Comparison of ENCODE assay signal across 25 cellular contexts in genomic region chr9:137373611-137373980, GRCh38. TPM values are rescaled to one million over a fixed set of nuclear protein-coding genes. Genes with fewer than 3 reads are reported as not detected.
DNase-seq lines count a peak whose midpoint lies in the region; ATAC-seq, FAIRE-seq and TF ChIP-seq lines count a peak whose summit lies in the region.
"Had no signal": no experiment of that assay in that cellular context is flagged by ENCODE, and none has a peak within 500 bp of the region (broad histone marks: within the 10 kb centered on the region; RNA-seq: fewer than 3 reads in every experiment).

No MANE protein-coding gene starts in this region.

- peaks cover 6% of the 10 kb centered on the region for H3K36me3 Mint-ChIP-seq in neural crest cell (ENCODE audit: low read depth)
- H3K36me3 Mint-ChIP-seq: activated naive CD8-positive, alpha-beta T cell treated with anti-CD3 and anti-CD28 coated beads for 36 hours had no signal

- no peak overlapping the region for H2AFZ ChIP-seq in K562 (ENCODE audit: low read depth, low read length)

- H3K4me1 ChIP-seq in left ventricle myocardium inferior (peaks cover 2% of the 10 kb centered on the region), K562 (replicated peaks in 1 of 2; ENCODE audit: control insufficient read depth in 2 of 2, insufficient read depth in 2 of 2, low read length in 2 of 2) (peaks cover 0 to 41% of the 10 kb centered on the region in 2 experiments; a peak in 2 of 5 replicates)
- H3K4me1 ChIP-seq: A549, pancreas had no signal

- peaks cover 22% of the 10 kb centered on the region for H3K4me1 Mint-ChIP-seq in neural crest cell
- H3K4me1 Mint-ChIP-seq: activated naive CD8-positive, alpha-beta T cell treated with anti-CD3 and anti-CD28 coated beads for 36 hours; B cell had no signal

- H3K4me3 Mint-ChIP-seq in neural crest cell, result peak overlapping the region; percentile 41
- H3K4me3 Mint-ChIP-seq: activated naive CD8-positive, alpha-beta T cell treated with anti-CD3 and anti-CD28 coated beads for 36 hours; B cell had no signal

- H3K27ac ChIP-seq in left ventricle myocardium inferior (replicated peaks) (no peak overlapping the region), K562 (ENCODE audit: extremely low read depth, low read depth, low read length) (no peak overlapping the region)
- H3K27ac ChIP-seq: A549, epithelial cell of prostate, pancreas, VCaP had no signal

- WGBS in K562 (ENCODE audit: insufficient coverage, low coverage, missing lambda C conversion rate), result 68% methylated on average over 16 of the region's 16 CpGs

- no TSS peak for BruUV-seq in K562 (replicated peaks; lab: Mats Ljungman, UMichigan)

- POLR2A ChIA-PET in K562 (lab: Yijun Ruan, JAX), result no interaction called here

- H3K9ac ChIP-seq in K562 (ENCODE audit: insufficient read depth in 1 of 2, low read depth in 2 of 2, low read length in 2 of 2), result no peak overlapping the region

- no peak for TF ChIP-seq POLR2A in K562 (conservative IDR thresholded peaks at IDR 0.05)

- CTCF ChIA-PET in K562 (lab: Yijun Ruan, JAX; ENCODE audit: low intra/inter-chr PET ratio), result no interaction called here

- no peaks in the 10 kb centered on the region for H3K9me1 ChIP-seq in K562 (ENCODE audit: control insufficient read depth, insufficient read depth, low read length)

- in situ Hi-C loops in K562 (cut with MboI), result no loop called here

- TF ChIP-seq EP300 in K562 (IDR thresholded peaks at IDR 0.05; ENCODE audit: low read length), result no peak

- H3K4me3 ChIP-seq in left ventricle myocardium inferior, result no peak overlapping the region
- H3K4me3 ChIP-seq in K562, result no peak overlapping the region
- H3K4me3 ChIP-seq: A549, pancreas had no signal

- H3K4me2 ChIP-seq in K562 (ENCODE audit: insufficient read depth, low read length), result no peak overlapping the region
- H3K4me2 ChIP-seq: A549 had no signal

- H3K27me3 ChIP-seq in left ventricle myocardium inferior (ENCODE audit: low read depth) (no peaks in the 10 kb centered on the region), K562 (ENCODE audit: control insufficient read depth in 2 of 2, insufficient read depth in 2 of 2, low read length in 2 of 2) (no peaks in the 10 kb centered on the region)
- H3K27me3 ChIP-seq: pancreas had no signal

- DNase-seq in cardiac septum (ENCODE audit: low spot score) (peak; percentile 75), left ventricle myocardium inferior (no peak), K562 (ENCODE audit: extremely low read depth in 1 of 4, low spot score in 3 of 4) (no peak), neural crest cell (ENCODE audit: low read depth, low spot score) (no peak), NCI-H526 treated with DMSO at 0.1 percent for 48 hours (lab: John Stamatoyannopoulos, UW) (no peak)
- DNase-seq in activated CD8-positive, alpha-beta memory T cell treated with anti-CD3 and anti-CD28 coated beads, Interleukin-2, amount 50 U/mL, for 4 hours, result no peak
- DNase-seq: activated CD4-positive, alpha-beta T cell treated with anti-CD3 and anti-CD28 coated beads, Interleukin-2, amount 50 U/mL, for 1 hour; activated CD8-positive, alpha-beta memory T cell treated with anti-CD3 and anti-CD28 coated beads, Interleukin-2, amount 50 U/mL, for 48 hours; activated naive CD8-positive, alpha-beta T cell treated with anti-CD3 and anti-CD28 coated beads for 36 hours; DMS79; H7; mesendoderm; NCI-H187 treated with DMSO at 0.1 percent for 48 hours; stimulated activated CD8-positive, alpha-beta memory T cell treated with anti-CD3 and anti-CD28 coated beads, Interleukin-4, amount 100 ng/mL, for 48 hours; trophoblast cell had no signal

- TF ChIP-seq RAD21 in K562 (CRISPR knock-in tag; conservative IDR thresholded peaks at IDR 0.05 in 1 of 2, IDR thresholded peaks at IDR 0.05 in 1 of 2), result no peak

- no peak for ATAC-seq in K562
- no peak for ATAC-seq in HG03354 (IDR thresholded peaks at IDR 0.05; ENCODE audit: poor library complexity, severe bottlenecking, unreplicated experiment)
- no peak for ATAC-seq in HG03135 (IDR thresholded peaks at IDR 0.05; ENCODE audit: unreplicated experiment)
- ATAC-seq: A549, left lobe of liver, pancreas had no signal

- no peaks in the 10 kb centered on the region for H3K27me3 Mint-ChIP-seq in neural crest cell (ENCODE audit: low read depth)
- H3K27me3 Mint-ChIP-seq: activated naive CD8-positive, alpha-beta T cell treated with anti-CD3 and anti-CD28 coated beads for 36 hours; B cell had no signal

- H3K9me3 Mint-ChIP-seq in neural crest cell, result no peaks in the 10 kb centered on the region
- H3K9me3 Mint-ChIP-seq: activated naive CD8-positive, alpha-beta T cell treated with anti-CD3 and anti-CD28 coated beads for 36 hours had no signal

- no peaks in the 10 kb centered on the region for H3K79me2 ChIP-seq in K562 (ENCODE audit: control insufficient read depth, insufficient read depth, low read length)

- TF ChIP-seq CTCF in left ventricle myocardium inferior (IDR thresholded peaks at IDR 0.05; ENCODE audit: borderline replicate concordance) (no peak), K562 (IDR thresholded peaks at IDR 0.05 in 2 of 3, conservative IDR thresholded peaks at IDR 0.05 in 1 of 3; ENCODE audit: insufficient read depth in 2 of 3, low read depth in 1 of 3, low read length in 3 of 3) (no peak), neural crest cell (conservative IDR thresholded peaks at IDR 0.05) (no peak)

- H4K20me1 ChIP-seq in K562 (replicated peaks; ENCODE audit: control insufficient read depth, insufficient read depth, low read length), result no peaks in the 10 kb centered on the region

- intact Hi-C loops in cardiac septum (cut with DNase I) (no loop called here), left ventricle myocardium inferior (cut with micrococcal nuclease) (no loop called here), K562 (cut with micrococcal nuclease) (no loop called here)

- H3K27ac Mint-ChIP-seq in neural crest cell (ENCODE audit: unreplicated experiment), result peak overlapping the region; percentile 75
- H3K27ac Mint-ChIP-seq: activated naive CD8-positive, alpha-beta T cell treated with anti-CD3 and anti-CD28 coated beads for 36 hours; activated T-helper 2 cell treated with anti-CD3 and anti-CD28 coated beads, Interferon-gamma antibody, Interleukin-2, Interleukin-4, amounts not matched to agents 10 μg/mL and 5 μg/mL and 100 μg/mL, durations not matched to agents 14 hours and 24 hours and 36 hours; B cell had no signal

- no peak for FAIRE-seq in K562 (lab: Jason Lieb, UNC)
- FAIRE-seq: A549, pancreas had no signal

- H3K9me3 ChIP-seq in left ventricle myocardium inferior (replicated peaks), result peaks cover 10% of the 10 kb centered on the region
- H3K9me3 ChIP-seq in K562 (replicated peaks; ENCODE audit: control insufficient read depth, insufficient read depth, low read depth, low read length), result peaks cover 5% of the 10 kb centered on the region
- H3K9me3 ChIP-seq: pancreas had no signal

- peaks cover 8% of the 10 kb centered on the region for H3K36me3 ChIP-seq in left ventricle myocardium inferior
- no peaks in the 10 kb centered on the region for H3K36me3 ChIP-seq in K562 (ENCODE audit: control insufficient read depth, insufficient read depth, low read length)
- H3K36me3 ChIP-seq: pancreas had no signal

TF ChIP-seq in K562, 482 proteins besides CTCF, POLR2A, EP300 and RAD21 (continues in another document):
- TF ChIP-seq SMAD2 (IDR thresholded peaks at IDR 0.05; ENCODE audit: low read depth, low read length), result no peak
- no peak for TF ChIP-seq C11orf30 (IDR thresholded peaks at IDR 0.05; ENCODE audit: low read depth)

RNA-seq across cellular contexts. Expression of gene EXD3, which starts 49.4 kb away (rescaled TPM):
- total RNA-seq in cardiac septum (11.3 TPM), left ventricle myocardium inferior (9.2 TPM), K562 (2014; rRNA removed) (6.5 and 6.7 TPM in 2 replicates), K562 (2014; rRNA removed; fragmentation: Illumina TruSeq; extraction: Trizol) (1.3 and 1.5 TPM in 2 replicates), K562 (2015; rRNA removed; fragmentation: Illumina TruSeq; extraction: Trizol) (3.3 and 3.4 TPM in 2 replicates), K562 (2021) (11.7 and 12.5 TPM in 2 replicates), neural crest cell (15.1 and 17.6 TPM in 2 replicates)
- 17.3 and 38.8 TPM in 2 replicates for total RNA-seq in K562 (2011; cell fraction: chromatin; rRNA removed; ENCODE audit: low replicate concordance)
- 26.5 and 29.7 TPM in 2 replicates for total RNA-seq in K562 (2011; cell fraction: nucleolus; rRNA removed)
- 17.2 and 17.5 TPM in 2 replicates for total RNA-seq in K562 (2011; cell fraction: nucleoplasm; rRNA removed)
- polyA plus RNA-seq in K562 (2011; rRNA removed) (3.9 and 8.0 TPM in 2 replicates), K562 (2014; fragmentation: Illumina TruSeq; extraction: Trizol) (5.6 and 8.5 TPM in 2 replicates), K562 (2014; fragmentation: Nextera tagmentation; extraction: Ambion mirVana) (under 1 TPM; 0.29 to 0.35 TPM), K562 (2014; rRNA removed) (8.6 and 10.2 TPM in 2 replicates)
- 5.1 and 8.7 TPM in 2 replicates for polyA plus RNA-seq in K562 (2011; cell fraction: cytosol; rRNA removed)
- polyA plus RNA-seq in K562 (2011; cell fraction: nucleus; rRNA removed), result 60.2 and 73.6 TPM in 2 replicates
- 7.9 and 18.3 TPM in 2 replicates for polyA plus RNA-seq in K562 (2012)
- 2.0 and 3.0 TPM in 2 replicates for polyA minus RNA-seq in K562 (2011; rRNA and poly(A)+ RNA removed)
- 2.3 and 5.6 TPM in 2 replicates for polyA minus RNA-seq in K562 (2011; cell fraction: cytosol; rRNA and poly(A)+ RNA removed)
- polyA minus RNA-seq in K562 (2011; cell fraction: nucleus; rRNA and poly(A)+ RNA removed), result 6.2 and 8.9 TPM in 2 replicates

RNA-seq across cellular contexts. Expression of gene NOXA1, which starts 49.6 kb away (rescaled TPM):
- total RNA-seq in cardiac septum (3.3 TPM), left ventricle myocardium inferior (2.0 TPM), K562 (2014; rRNA removed) (0.33 and 0.50 TPM in 2 replicates), K562 (2014; rRNA removed; fragmentation: Illumina TruSeq; extraction: Trizol) (not detected in 2 replicates), K562 (2015; rRNA removed; fragmentation: Illumina TruSeq; extraction: Trizol) (0.07 TPM in 1 of 2 replicates, not detected in the other), K562 (2021) (0.63 and 1.2 TPM in 2 replicates), neural crest cell (0.89 and 0.98 TPM in 2 replicates)
- total RNA-seq in K562 (2011; cell fraction: chromatin; rRNA removed; ENCODE audit: low replicate concordance), result 0.25 and 0.97 TPM in 2 replicates
- 1.6 and 1.8 TPM in 2 replicates for total RNA-seq in K562 (2011; cell fraction: nucleolus; rRNA removed)
- 0.69 and 0.88 TPM in 2 replicates for total RNA-seq in K562 (2011; cell fraction: nucleoplasm; rRNA removed)
- polyA plus RNA-seq in K562 (2011; rRNA removed) (0.11 and 0.22 TPM in 2 replicates), K562 (2014; fragmentation: Illumina TruSeq; extraction: Trizol) (not detected in 2 replicates), K562 (2014; fragmentation: Nextera tagmentation; extraction: Ambion mirVana) (not detected), K562 (2014; rRNA removed) (0.20 and 0.50 TPM in 2 replicates)
- 0.13 and 0.36 TPM in 2 replicates for polyA plus RNA-seq in K562 (2011; cell fraction: cytosol; rRNA removed)
- 2.8 and 4.7 TPM in 2 replicates for polyA plus RNA-seq in K562 (2011; cell fraction: nucleus; rRNA removed)
- 0.34 and 2.4 TPM in 2 replicates for polyA plus RNA-seq in K562 (2012)
- not detected in 2 replicates for polyA minus RNA-seq in K562 (2011; rRNA and poly(A)+ RNA removed)
- not detected in 2 replicates for polyA minus RNA-seq in K562 (2011; cell fraction: cytosol; rRNA and poly(A)+ RNA removed)
- polyA minus RNA-seq in K562 (2011; cell fraction: nucleus; rRNA and poly(A)+ RNA removed), result 0.81 and 1.00 TPM in 2 replicates
- total RNA-seq: OCI-LY7 had no signal
